Comparison of ENCODE assay signal across 13 cellular contexts in genomic region chr18:2983296-2983695, GRCh38. TPM values are rescaled to one million over a fixed set of nuclear protein-coding genes. Genes with fewer than 3 reads are reported as not detected.
DNase-seq lines count a peak whose midpoint lies in the region; ATAC-seq and TF ChIP-seq lines count a peak whose summit lies in the region.
"Had no signal": no experiment of that assay in that cellular context is flagged by ENCODE, and none has a peak within 500 bp of the region (broad histone marks: within the 10 kb centered on the region; RNA-seq: fewer than 3 reads in every experiment).

No MANE protein-coding gene starts in this region.

- H3K4me3 Mint-ChIP-seq in activated naive CD4-positive, alpha-beta T cell treated with anti-CD3 and anti-CD28 coated beads for 36 hours, result peak overlapping the region; percentile 70
- peak overlapping the region; percentile 92 for H3K4me3 Mint-ChIP-seq in activated T-helper 1 cell treated with anti-CD3 and anti-CD28 coated beads, Interleukin-12 subunit alpha, Interleukin-12 subunit beta, Interleukin-2, Interleukin-4 antibody, amounts not matched to agents 30 ng/mL and 10 ng/mL and 1 ng/mL, durations not matched to agents 14 hours and 24 hours and 36 hours
- peak overlapping the region; percentile 84 to 98 (median 88) for H3K4me3 Mint-ChIP-seq in immature natural killer cell

- no peak for TF ChIP-seq EP300 in stomach (IDR thresholded peaks at IDR 0.05)

- no peaks in the 10 kb centered on the region for H3K9me3 ChIP-seq in stomach

- H3K27me3 ChIP-seq in stomach, result no peaks in the 10 kb centered on the region

- H3K4me3 ChIP-seq in stomach, result no peak overlapping the region

- no peaks in the 10 kb centered on the region for H3K27me3 Mint-ChIP-seq in activated naive CD4-positive, alpha-beta T cell treated with anti-CD3 and anti-CD28 coated beads for 36 hours (ENCODE audit: low read depth)
- H3K27me3 Mint-ChIP-seq in activated T-helper 1 cell treated with anti-CD3 and anti-CD28 coated beads, Interleukin-12 subunit alpha, Interleukin-12 subunit beta, Interleukin-2, Interleukin-4 antibody, amounts not matched to agents 30 ng/mL and 10 ng/mL and 1 ng/mL, durations not matched to agents 14 hours and 24 hours and 36 hours (ENCODE audit: insufficient read depth), result no peaks in the 10 kb centered on the region
- H3K27me3 Mint-ChIP-seq in immature natural killer cell (ENCODE audit: low read depth in 3 of 3), result peaks cover 0 to 3% (median 2%) of the 10 kb centered on the region in 3 donors

- TF ChIP-seq CTCF in stomach (IDR thresholded peaks at IDR 0.05), result no peak

- H3K4me1 Mint-ChIP-seq in activated naive CD4-positive, alpha-beta T cell treated with anti-CD3 and anti-CD28 coated beads for 36 hours (ENCODE audit: low read depth), result peaks cover 81% of the 10 kb centered on the region
- peaks cover 83% of the 10 kb centered on the region for H3K4me1 Mint-ChIP-seq in activated T-helper 1 cell treated with anti-CD3 and anti-CD28 coated beads, Interleukin-12 subunit alpha, Interleukin-12 subunit beta, Interleukin-2, Interleukin-4 antibody, amounts not matched to agents 30 ng/mL and 10 ng/mL and 1 ng/mL, durations not matched to agents 14 hours and 24 hours and 36 hours (ENCODE audit: low read depth)
- H3K4me1 Mint-ChIP-seq in immature natural killer cell, result peaks cover 62 to 78% of the 10 kb centered on the region in 2 donors

- no peak for DNase-seq in activated naive CD4-positive, alpha-beta T cell treated with anti-CD3 and anti-CD28 coated beads for 36 hours
- no peak for DNase-seq in activated naive CD4-positive, alpha-beta T cell treated with Interleukin-2 at 50 U/mL for 16 hours
- no peak for DNase-seq in activated T-helper 1 cell treated with anti-CD3 and anti-CD28 coated beads, Interleukin-12 subunit alpha, Interleukin-12 subunit beta, Interleukin-2, Interleukin-4 antibody, amounts not matched to agents 30 ng/mL and 10 ng/mL and 1 ng/mL, durations not matched to agents 14 hours and 24 hours and 36 hours (ENCODE audit: low spot score)
- DNase-seq in immature natural killer cell, result no peak
- no peak for DNase-seq in stomach
- DNase-seq in DMS53 (lab: John Stamatoyannopoulos, UW), result no peak
- no peak for DNase-seq in COLO829 (ENCODE audit: low spot score)
- DNase-seq: activated gamma-delta T cell treated with Interleukin-2 at 50 U/mL for 16 hours, kidney glomerular epithelial cell, MV-4-11, NCI-H446 had no signal

- 66 to 74% (median 70%) methylated on average over 2 of the region's 2 CpGs for WGBS in stomach, 5 donors

- peak overlapping the region in 4 of 5 donors; percentile 71 to 92 (median 84) for H3K27ac ChIP-seq in stomach
- H3K27ac ChIP-seq: HL-60 had no signal

- peak overlapping the region; percentile 92 for H3K27ac Mint-ChIP-seq in activated naive CD4-positive, alpha-beta T cell treated with anti-CD3 and anti-CD28 coated beads for 36 hours
- H3K27ac Mint-ChIP-seq in activated T-helper 1 cell treated with anti-CD3 and anti-CD28 coated beads, Interleukin-12 subunit alpha, Interleukin-12 subunit beta, Interleukin-2, Interleukin-4 antibody, amounts not matched to agents 30 ng/mL and 10 ng/mL and 1 ng/mL, durations not matched to agents 14 hours and 24 hours and 36 hours, result peak overlapping the region; percentile 96
- H3K27ac Mint-ChIP-seq in immature natural killer cell, result peak overlapping the region; percentile 93 to 99 (median 97)

- peaks cover 54 to 98% (median 82%) of the 10 kb centered on the region in 4 donors for H3K4me1 ChIP-seq in stomach

- ATAC-seq in GM18909 (IDR thresholded peaks at IDR 0.05; ENCODE audit: poor library complexity, unreplicated experiment), result no peak

- H3K36me3 ChIP-seq in stomach, result no peaks in the 10 kb centered on the region

- CTCF ChIA-PET in activated naive CD4-positive, alpha-beta T cell treated with anti-CD3 and anti-CD28 coated beads for 36 hours (lab: Charles Lee), result interaction anchor here (0.6 to 7.0 kb wide), 15 partner anchors 11 to 345 kb away, joined by 3 to 90 read pairs (median 6); no protein-coding TSS in a partner anchor

- intact Hi-C loops in activated naive CD4-positive, alpha-beta T cell treated with anti-CD3 and anti-CD28 coated beads for 36 hours (cut with micrococcal nuclease), result loop anchor here (5.0 to 10.0 kb wide), 4 partner anchors 411 to 648 kb away; partner anchors contain the start of genes METTL4, NDC80 and TGIF1
- intact Hi-C loops in activated T-helper 1 cell treated with anti-CD3 and anti-CD28 coated beads, Interleukin-12 subunit alpha, Interleukin-12 subunit beta, Interleukin-2, Interleukin-4 antibody, amounts not matched to agents 30 ng/mL and 10 ng/mL and 1 ng/mL, durations not matched to agents 14 hours and 24 hours and 36 hours (cut with micrococcal nuclease), result loop anchor here (5.0 kb wide), 1 partner anchor 326 kb away; the partner anchor contains the start of gene SMCHD1
- intact Hi-C loops in stomach (cut with DNase I; ENCODE audit: low total_unique reads), result no loop called here

- no peak for TF ChIP-seq POLR2A in stomach (IDR thresholded peaks at IDR 0.05)

- H3K9me3 Mint-ChIP-seq in activated naive CD4-positive, alpha-beta T cell treated with anti-CD3 and anti-CD28 coated beads for 36 hours, result no peaks in the 10 kb centered on the region
- H3K9me3 Mint-ChIP-seq in activated T-helper 1 cell treated with anti-CD3 and anti-CD28 coated beads, Interleukin-12 subunit alpha, Interleukin-12 subunit beta, Interleukin-2, Interleukin-4 antibody, amounts not matched to agents 30 ng/mL and 10 ng/mL and 1 ng/mL, durations not matched to agents 14 hours and 24 hours and 36 hours, result no peaks in the 10 kb centered on the region
- H3K9me3 Mint-ChIP-seq in immature natural killer cell, result no peaks in the 10 kb centered on the region

- peaks cover 4% of the 10 kb centered on the region for H3K36me3 Mint-ChIP-seq in activated naive CD4-positive, alpha-beta T cell treated with anti-CD3 and anti-CD28 coated beads for 36 hours (ENCODE audit: low read depth)
- H3K36me3 Mint-ChIP-seq in activated T-helper 1 cell treated with anti-CD3 and anti-CD28 coated beads, Interleukin-12 subunit alpha, Interleukin-12 subunit beta, Interleukin-2, Interleukin-4 antibody, amounts not matched to agents 30 ng/mL and 10 ng/mL and 1 ng/mL, durations not matched to agents 14 hours and 24 hours and 36 hours (ENCODE audit: low read depth), result peaks cover 15% of the 10 kb centered on the region
- H3K36me3 Mint-ChIP-seq in immature natural killer cell, result peaks cover 0 to 4% (median 0%) of the 10 kb centered on the region in 3 donors

RNA-seq across cellular contexts. Expression of gene LPIN2, which starts 29.6 kb away (rescaled TPM):
- 10 to 100 TPM; 62.4 to 65.7 TPM for total RNA-seq in activated naive CD4-positive, alpha-beta T cell treated with anti-CD3 and anti-CD28 coated beads for 36 hours
- 86.6 and 91.8 TPM in 2 replicates for total RNA-seq in activated T-helper 1 cell treated with anti-CD3 and anti-CD28 coated beads, Interleukin-12 subunit alpha, Interleukin-12 subunit beta, Interleukin-2, Interleukin-4 antibody, amounts not matched to agents 30 ng/mL and 10 ng/mL and 1 ng/mL, durations not matched to agents 14 hours and 24 hours and 36 hours
- 10 to 100 TPM; 17.3 to 80.1 (median 31.0) TPM for polyA plus RNA-seq in immature natural killer cell
- total RNA-seq in stomach, result 10 to 100 TPM in 4 of 5 donors, 1 to 10 TPM in 1; 9.3 to 86.8 (median 13.4) TPM
- 10 to 100 TPM in 2 of 3 donors, 1 to 10 TPM in 1; 4.0 to 42.8 (median 12.5) TPM for polyA plus RNA-seq in stomach
